ENCODE assay signal across 14 cellular contexts in the genomic region with DNA sequence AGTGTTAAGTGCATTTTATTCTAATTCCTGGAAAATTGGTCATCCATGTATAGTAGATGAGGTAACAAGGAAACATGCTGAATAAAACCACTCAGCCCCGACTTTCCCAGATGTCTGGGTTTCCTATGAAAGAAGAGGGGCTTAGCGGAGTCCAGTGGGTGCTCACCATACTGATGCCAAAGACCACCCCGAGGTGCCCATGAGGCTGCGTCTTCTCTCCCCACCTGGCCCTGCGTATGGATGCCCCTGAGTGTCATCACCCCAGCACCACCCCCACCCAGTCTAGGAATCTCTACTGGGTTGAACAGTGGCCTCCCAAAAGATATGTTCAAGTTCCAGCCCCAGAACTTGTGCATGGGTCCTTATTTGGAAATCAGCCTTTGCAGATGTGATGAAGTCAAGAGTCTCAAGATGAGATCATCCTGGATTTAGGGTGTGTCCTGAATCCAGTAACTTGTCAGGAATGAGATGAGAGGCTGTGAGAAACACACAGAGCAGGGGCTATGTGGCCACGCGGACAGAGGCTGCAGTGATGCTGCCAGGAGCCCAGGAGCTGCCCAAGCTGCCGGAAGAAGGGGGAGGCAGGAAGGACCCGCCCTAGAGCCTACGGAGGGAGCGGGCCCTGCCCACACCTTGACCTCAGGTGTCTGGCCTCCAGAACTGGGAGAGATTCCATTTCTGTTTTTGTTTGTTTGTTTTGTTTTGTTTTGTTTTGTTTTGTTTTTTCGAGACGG.
A peak's percentile ranks its signal among the peaks of the same experiment; 100 is the strongest.
DNase-seq lines count a peak whose midpoint lies in the region; ATAC-seq and TF ChIP-seq lines count a peak whose summit lies in the region.
"Had no signal": no experiment of that assay in that cellular context is flagged by ENCODE, and none has a peak within 500 bp of the region (broad histone marks: within the 10 kb centered on the region; RNA-seq: fewer than 3 reads in every experiment).

No MANE protein-coding gene starts in this region.

- ATAC-seq in HG02798 (IDR thresholded peaks at IDR 0.05; ENCODE audit: poor library complexity, unreplicated experiment) (no peak), GM21737 (IDR thresholded peaks at IDR 0.05; ENCODE audit: unreplicated experiment) (no peak)

- no peak overlapping the region for H3K4me3 ChIP-seq in AG04449 (ENCODE audit: low read depth, low read length)
- H3K4me3 ChIP-seq in astrocyte of the spinal cord (ENCODE audit: low read depth, low read length) = no peak overlapping the region
- no peak overlapping the region for H3K4me3 ChIP-seq in kidney epithelial cell (ENCODE audit: low read depth, low read length)
- H3K4me3 ChIP-seq in transverse colon = no peak overlapping the region
- no peak overlapping the region for H3K4me3 ChIP-seq in Peyer's patch
- H3K4me3 ChIP-seq: esophagus squamous epithelium, testis had no signal

- WGBS in transverse colon (ENCODE audit: low coverage in 1 of 2), 2 donors = 74 to 77% methylated on average over 8 to 13 of the region's 13 CpGs

- TF ChIP-seq POLR2A in transverse colon (IDR thresholded peaks at IDR 0.05) (no peak), Peyer's patch (IDR thresholded peaks at IDR 0.05) (no peak)

- POLR2A ChIA-PET in AG04449 (lab: Yijun Ruan, JAX) = no interaction called here

- H3K36me3 ChIP-seq in kidney epithelial cell (ENCODE audit: control insufficient read depth, insufficient read depth, low read length) (no peaks in the 10 kb centered on the region), transverse colon (no peaks in the 10 kb centered on the region), Peyer's patch (no peaks in the 10 kb centered on the region)
- H3K36me3 ChIP-seq: esophagus squamous epithelium had no signal

- H3K27me3 ChIP-seq in kidney epithelial cell (ENCODE audit: control insufficient read depth, insufficient read depth, low read length) = no peaks in the 10 kb centered on the region
- no peaks in the 10 kb centered on the region for H3K27me3 ChIP-seq in transverse colon
- H3K27me3 ChIP-seq in Peyer's patch = no peaks in the 10 kb centered on the region
- H3K27me3 ChIP-seq: esophagus squamous epithelium, testis had no signal

- in situ Hi-C loops in astrocyte of the spinal cord (cut with HindIII; ENCODE audit: low sequenced_read_pairs) (no loop called here), transverse colon (cut with MboI; ENCODE audit: low pct_ligation_motif_present in 1 of 4, low pct_unique_long_range_greater_than_20kb in 1 of 4, low sequenced_read_pairs in 3 of 4) (no loop called here)

- H3K4me1 ChIP-seq in transverse colon (no peaks in the 10 kb centered on the region), Peyer's patch (no peaks in the 10 kb centered on the region)
- H3K4me1 ChIP-seq: esophagus squamous epithelium, parathyroid adenoma, testis had no signal

- H3K9me3 ChIP-seq in transverse colon (no peaks in the 10 kb centered on the region), Peyer's patch (no peaks in the 10 kb centered on the region)
- H3K9me3 ChIP-seq: esophagus squamous epithelium, testis had no signal

- H3K27ac ChIP-seq in transverse colon (no peak overlapping the region), Peyer's patch (no peak overlapping the region)
- H3K27ac ChIP-seq: esophagus squamous epithelium, parathyroid adenoma, testis had no signal

- intact Hi-C loops in transverse colon (cut with DNase I; ENCODE audit: low total_unique reads) = no loop called here

- CTCF ChIA-PET in AG04449 (lab: Yijun Ruan, JAX) = interaction anchor here (0.7 to 1.0 kb wide), 2 partner anchors 8 to 917 kb away, joined by 3 to 4 read pairs; no protein-coding TSS in a partner anchor

- DNase-seq in AG04449 (ENCODE audit: low read depth, low spot score) = peak; percentile 24
- DNase-seq in HS-27A (ENCODE audit: low read depth) = peak; percentile 55
- DNase-seq in astrocyte of the spinal cord (ENCODE audit: low read depth, low spot score) = peak; percentile 58
- peak; percentile 77 for DNase-seq in kidney epithelial cell (ENCODE audit: low read depth)
- DNase-seq in transverse colon = no peak
- no peak for DNase-seq in Peyer's patch
- DNase-seq: activated naive CD8-positive, alpha-beta T cell treated with anti-CD3 and anti-CD28 coated beads, Interleukin-2, amount 10 ng/mL, durations not matched to agents 7 days and 5 days; esophagus squamous epithelium; NCI-H1694; NK-92 treated with Interleukin-12 subunit alpha and Interleukin-12 subunit beta, amount 100 ng/mL, for 24 hours; testis had no signal

- TF ChIP-seq EP300 in transverse colon (IDR thresholded peaks at IDR 0.05; ENCODE audit: low read depth) = no peak

- TF ChIP-seq CTCF in AG04449 (IDR thresholded peaks at IDR 0.05; ENCODE audit: insufficient read depth, low read length, missing control alignments) (no peak), astrocyte of the spinal cord (IDR thresholded peaks at IDR 0.05; ENCODE audit: low read depth, low read length) (no peak), kidney epithelial cell (IDR thresholded peaks at IDR 0.05; ENCODE audit: insufficient read depth, low read length, poor library complexity, severe bottlenecking) (no peak), transverse colon (IDR thresholded peaks at IDR 0.05) (no peak), Peyer's patch (IDR thresholded peaks at IDR 0.05) (no peak)

Comparison
In these comparisons a context has a peak if more than half of its experiments do, and no peak if none do; other contexts are left out.
1. DNase-seq: peak in AG04449 (single experiment), HS-27A (single experiment), astrocyte of the spinal cord (single experiment) and kidney epithelial cell (single experiment); none in transverse colon (single experiment) and Peyer's patch (0 of 3).